ENCODE assay signal across 26 cellular contexts in genomic region chr5:94281402-94281801, GRCh38.
"Had no signal": no experiment of that assay in that cellular context is flagged by ENCODE, and none has a peak within 500 bp of the region (broad histone marks: within the 10 kb centered on the region; RNA-seq: fewer than 3 reads in every experiment).

No MANE protein-coding gene starts in this region.

- H3K4me3 ChIP-seq: adrenal gland, breast epithelium, SK-N-MC had no signal

- H3K36me3 Mint-ChIP-seq: activated naive CD8-positive, alpha-beta T cell treated with anti-CD3 and anti-CD28 coated beads, Interleukin-2, amount 10 ng/mL, durations not matched to agents 7 days and 5 days; T-cell had no signal

- H3K27ac Mint-ChIP-seq: activated CD4-positive, alpha-beta memory T cell treated with anti-CD3 and anti-CD28 coated beads, Interleukin-2, amount 10 ng/mL, durations not matched to agents 7 days and 5 days; activated CD4-positive, alpha-beta T cell treated with anti-CD3 and anti-CD28 coated beads for 36 hours; activated naive CD8-positive, alpha-beta T cell treated with anti-CD3 and anti-CD28 coated beads, Interleukin-2, amount 10 ng/mL, durations not matched to agents 7 days and 5 days; activated T-cell treated with anti-CD3 and anti-CD28 coated beads, Interleukin-2, amount 50 U/mL, for 72 hours; T-cell had no signal

- H3K9me3 Mint-ChIP-seq: activated CD4-positive, alpha-beta memory T cell treated with anti-CD3 and anti-CD28 coated beads, Interleukin-2, amount 10 ng/mL, durations not matched to agents 7 days and 5 days; activated naive CD8-positive, alpha-beta T cell treated with anti-CD3 and anti-CD28 coated beads, Interleukin-2, amount 10 ng/mL, durations not matched to agents 7 days and 5 days; activated T-cell treated with anti-CD3 and anti-CD28 coated beads, Interleukin-2, amount 50 U/mL, for 72 hours; T-cell had no signal

- H3K27me3 Mint-ChIP-seq: activated CD4-positive, alpha-beta memory T cell treated with anti-CD3 and anti-CD28 coated beads, Interleukin-2, amount 10 ng/mL, durations not matched to agents 7 days and 5 days; activated CD4-positive, alpha-beta T cell treated with anti-CD3 and anti-CD28 coated beads for 36 hours; activated naive CD8-positive, alpha-beta T cell treated with anti-CD3 and anti-CD28 coated beads, Interleukin-2, amount 10 ng/mL, durations not matched to agents 7 days and 5 days; T-cell had no signal

- H3K4me1 ChIP-seq: adrenal gland, breast epithelium had no signal

- ATAC-seq: activated CD4-positive, alpha-beta T cell treated with anti-CD3 and anti-CD28 coated beads for 36 hours; activated T-cell treated with anti-CD3 and anti-CD28 coated beads, Interleukin-2, amount 50 U/mL, for 72 hours; PC-3; T-cell had no signal

- H3K27me3 ChIP-seq: adrenal gland, breast epithelium had no signal

- H3K4me1 Mint-ChIP-seq: activated CD4-positive, alpha-beta memory T cell treated with anti-CD3 and anti-CD28 coated beads, Interleukin-2, amount 10 ng/mL, durations not matched to agents 7 days and 5 days; activated CD4-positive, alpha-beta T cell treated with anti-CD3 and anti-CD28 coated beads for 36 hours; activated naive CD8-positive, alpha-beta T cell treated with anti-CD3 and anti-CD28 coated beads, Interleukin-2, amount 10 ng/mL, durations not matched to agents 7 days and 5 days; T-cell had no signal

- H3K36me3 ChIP-seq: adrenal gland, breast epithelium had no signal

- H3K27ac ChIP-seq: adrenal gland, breast epithelium, SK-N-MC, VCaP had no signal

- H3K9me3 ChIP-seq: breast epithelium had no signal

- DNase-seq: activated CD4-positive, alpha-beta memory T cell treated with anti-CD3 and anti-CD28 coated beads, Interleukin-2, amount 10 ng/mL, durations not matched to agents 7 days and 5 days; activated CD4-positive, alpha-beta T cell treated with anti-CD3 and anti-CD28 coated beads for 36 hours; activated CD4-positive, alpha-beta T cell treated with anti-CD3 and anti-CD28 coated beads, Interleukin-2, amount 50 U/mL, for 1 hour; activated naive CD4-positive, alpha-beta T cell treated with anti-CD3 and anti-CD28 coated beads, Interleukin-2, amount 50 U/mL, for 16 hours; activated naive CD8-positive, alpha-beta T cell treated with anti-CD3 and anti-CD28 coated beads, Interleukin-2, amount 10 ng/mL, durations not matched to agents 7 days and 5 days; activated T-cell treated with anti-CD3 and anti-CD28 coated beads, Interleukin-2, amount 50 U/mL, for 72 hours; adrenal gland; anterior cingulate cortex; caudate nucleus; Karpas-422; MM.1S; NCI-H1105; NCI-H1436; NCI-H1694 treated with DMSO at 0.1 percent for 48 hours; NCI-H2029 treated with DMSO at 0.1 percent for 48 hours; NCI-H345; NCI-H510A; NCI-H526 treated with DMSO at 0.1 percent for 48 hours; PC-3; SIG-M5; T-cell; T-helper 2 cell; T1000 had no signal

- H3K4me3 Mint-ChIP-seq: activated CD4-positive, alpha-beta memory T cell treated with anti-CD3 and anti-CD28 coated beads, Interleukin-2, amount 10 ng/mL, durations not matched to agents 7 days and 5 days; activated CD4-positive, alpha-beta T cell treated with anti-CD3 and anti-CD28 coated beads for 36 hours; activated naive CD8-positive, alpha-beta T cell treated with anti-CD3 and anti-CD28 coated beads, Interleukin-2, amount 10 ng/mL, durations not matched to agents 7 days and 5 days; activated T-cell treated with anti-CD3 and anti-CD28 coated beads, Interleukin-2, amount 50 U/mL, for 72 hours; T-cell had no signal
